In the genomic region with DNA sequence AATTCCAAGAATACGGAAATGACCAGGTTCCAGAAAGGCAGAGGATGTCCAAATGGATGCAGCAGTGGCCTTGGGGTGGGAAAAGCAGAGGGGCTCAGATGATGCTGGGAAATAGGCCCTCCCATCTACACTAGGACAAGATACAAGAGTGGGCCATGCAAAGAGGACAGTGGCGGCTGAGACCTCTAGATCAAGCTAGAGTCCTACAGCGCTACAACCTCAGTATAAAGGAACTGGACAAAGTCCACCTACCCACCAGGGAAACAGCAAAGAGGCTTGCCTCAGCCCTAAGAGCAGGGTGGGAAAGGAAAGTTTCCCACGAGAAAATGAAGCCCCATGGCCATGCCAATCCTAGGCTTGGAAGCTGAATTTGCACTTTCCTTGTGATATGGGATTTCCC, we compare ENCODE assay signal across 27 cellular contexts.
"Had no signal": no experiment of that assay in that cellular context is flagged by ENCODE, and none has a peak within 500 bp of the region (broad histone marks: within the 10 kb centered on the region; RNA-seq: fewer than 3 reads in every experiment).

No MANE protein-coding gene starts in this region.

- H3K4me3 Mint-ChIP-seq: endodermal cell; mesothelial cell of epicardium; naive thymus-derived CD4-positive, alpha-beta T cell; nephron; neural progenitor cell; stimulated activated effector memory CD8-positive, alpha-beta T cell treated with anti-CD3 and anti-CD28 coated beads, Interleukin-12 subunit alpha, Interleukin-12 subunit beta, amount 100 ng/mL, for 72 hours; type B pancreatic cell had no signal

- H3K27ac ChIP-seq: epithelial cell of prostate, gastrocnemius medialis, lower lobe of right lung, neural progenitor cell, pancreas, prostate gland, right atrium auricular region, sigmoid colon, stomach, thyroid gland had no signal

- H3K4me2 ChIP-seq: neural progenitor cell had no signal

- H2AFZ ChIP-seq: neural progenitor cell had no signal

- H3K4me3 ChIP-seq: gastrocnemius medialis, lower lobe of right lung, mucosa of descending colon, neural progenitor cell, pancreas, prostate gland, right atrium auricular region, sigmoid colon, stomach, thyroid gland had no signal

- H3K27me3 ChIP-seq: gastrocnemius medialis, neural progenitor cell, pancreas, right atrium auricular region, sigmoid colon, stomach, thyroid gland had no signal

- DNase-seq: cerebellar nuclear complex; effector CD8-positive, alpha-beta T cell; endodermal cell; foreskin fibroblast; gastrocnemius medialis; head of caudate nucleus; left ventricle myocardium superior; lower lobe of right lung; mucosa of descending colon; naive thymus-derived CD4-positive, alpha-beta T cell; nucleus accumbens; pancreas; sigmoid colon; stimulated activated CD4-positive, alpha-beta T cell treated with anti-CD3 and anti-CD28 coated beads, Interleukin-2, amount 100 ng/mL, for 24 hours; stimulated activated CD4-positive, alpha-beta T cell treated with anti-CD3 and anti-CD28 coated beads, Interleukin-4, amount 100 ng/mL, for 24 hours; stimulated activated naive CD4-positive, alpha-beta T cell treated with Interleukin-2 at 50 U/mL for 16 hours; stomach; thyroid gland had no signal

- H3K36me3 Mint-ChIP-seq: neural progenitor cell; stimulated activated effector memory CD8-positive, alpha-beta T cell treated with anti-CD3 and anti-CD28 coated beads, Interleukin-12 subunit alpha, Interleukin-12 subunit beta, amount 100 ng/mL, for 72 hours; type B pancreatic cell had no signal

- H3K36me3 ChIP-seq: gastrocnemius medialis, lower lobe of right lung, neural progenitor cell, pancreas, prostate gland, right atrium auricular region, sigmoid colon, stomach, thyroid gland had no signal

- ATAC-seq: esophagus mucosa; gastrocnemius medialis; left ventricle myocardium superior; lower lobe of right lung; mucosa of descending colon; naive thymus-derived CD4-positive, alpha-beta T cell; pancreas; stimulated activated effector memory CD8-positive, alpha-beta T cell treated with anti-CD3 and anti-CD28 coated beads, Interleukin-12 subunit alpha, Interleukin-12 subunit beta, amount 100 ng/mL, for 72 hours had no signal

- H3K4me1 Mint-ChIP-seq: mesothelial cell of epicardium; nephron; neural progenitor cell; stimulated activated effector memory CD8-positive, alpha-beta T cell treated with anti-CD3 and anti-CD28 coated beads, Interleukin-12 subunit alpha, Interleukin-12 subunit beta, amount 100 ng/mL, for 72 hours had no signal

- H3K27me3 Mint-ChIP-seq: type B pancreatic cell had no signal

- H3K9ac ChIP-seq: neural progenitor cell had no signal

- H3K27ac Mint-ChIP-seq: endodermal cell; mesothelial cell of epicardium; naive thymus-derived CD4-positive, alpha-beta T cell; nephron; neural progenitor cell; stimulated activated effector memory CD8-positive, alpha-beta T cell treated with anti-CD3 and anti-CD28 coated beads, Interleukin-12 subunit alpha, Interleukin-12 subunit beta, amount 100 ng/mL, for 72 hours; type B pancreatic cell had no signal

- H3K4me1 ChIP-seq: gastrocnemius medialis, neural progenitor cell, pancreas, prostate gland, sigmoid colon, thyroid gland had no signal

- H3K9me3 Mint-ChIP-seq: stimulated activated effector memory CD8-positive, alpha-beta T cell treated with anti-CD3 and anti-CD28 coated beads, Interleukin-12 subunit alpha, Interleukin-12 subunit beta, amount 100 ng/mL, for 72 hours had no signal

- H3K9me3 ChIP-seq: gastrocnemius medialis, lower lobe of right lung, mucosa of descending colon, pancreas, prostate gland, sigmoid colon, stomach, thyroid gland had no signal
